Comparison of ENCODE assay signal across 8 cellular contexts in genomic region chr19:35740423-35741215, GRCh38. TPM values are rescaled to one million over a fixed set of nuclear protein-coding genes. Genes with fewer than 3 reads are reported as not detected.
A peak's percentile ranks its signal among the peaks of the same experiment; 100 is the strongest.
DNase-seq lines count a peak whose midpoint lies in the region; ATAC-seq and TF ChIP-seq lines count a peak whose summit lies in the region.

No MANE protein-coding gene starts in this region.

- H3K4me3 Mint-ChIP-seq in natural killer cell: peak overlapping the region; percentile 94

- H3K27ac Mint-ChIP-seq in natural killer cell: peak overlapping the region; percentile 96 to 99

- H3K9me3 ChIP-seq in DND-41 (ENCODE audit: insufficient read depth, low read length, severe bottlenecking) (no peaks in the 10 kb centered on the region), Karpas-422 (ENCODE audit: low read length) (no peaks in the 10 kb centered on the region), Peyer's patch (no peaks in the 10 kb centered on the region)

- intact Hi-C loops in natural killer cell (cut with micrococcal nuclease): loop anchor here (1.0 to 10.0 kb wide), 3 partner anchors 23 to 164 kb away; partner anchors contain the start of genes ARHGAP33, HCST, NFKBID and TYROBP

- peaks cover 28 to 54% of the 10 kb centered on the region in 2 donors for H3K4me1 Mint-ChIP-seq in natural killer cell

- peak overlapping the region; percentile 85 for H3K27ac ChIP-seq in DND-41 (ENCODE audit: low read length)
- peak overlapping the region; percentile 74 for H3K27ac ChIP-seq in Karpas-422 (ENCODE audit: low read length)
- peak overlapping the region; percentile 85 to 98 (median 90) for H3K27ac ChIP-seq in Peyer's patch

- TF ChIP-seq POLR2A in Peyer's patch (IDR thresholded peaks at IDR 0.05): peak; percentile 13 to 30

- H4K20me1 ChIP-seq in DND-41 (ENCODE audit: insufficient read depth, low read length) (0 out of 2 replicates have a peak, but pooled peaks cover 6% of the 10 kb centered on the region), Karpas-422 (ENCODE audit: insufficient read depth, low read depth, low read length) (no peaks in the 10 kb centered on the region)

- H3K4me1 ChIP-seq in DND-41 (ENCODE audit: insufficient read depth, low read length) (peaks cover 49% of the 10 kb centered on the region), Karpas-422 (ENCODE audit: low read length) (peaks cover 39% of the 10 kb centered on the region), Peyer's patch (peaks cover 0 to 26% (median 11%) of the 10 kb centered on the region in 4 donors)

- H3K36me3 Mint-ChIP-seq in natural killer cell: no peaks in the 10 kb centered on the region

- H3K4me3 ChIP-seq in DND-41 (ENCODE audit: low read depth in 1 of 2, low read length in 2 of 2): peak overlapping the region; percentile 77 to 88
- peak overlapping the region; percentile 90 for H3K4me3 ChIP-seq in Karpas-422 (ENCODE audit: low read length)
- peak overlapping the region; percentile 53 to 78 (median 66) for H3K4me3 ChIP-seq in Peyer's patch

- H2AFZ ChIP-seq in DND-41 (ENCODE audit: low read depth, low read length) (peak overlapping the region; percentile 96), Karpas-422 (ENCODE audit: low read length) (peak overlapping the region; percentile 77; the same call in 1 of the 2 replicates)

- H3K27me3 ChIP-seq in DND-41 (ENCODE audit: insufficient read depth, low read length, poor library complexity): no peaks in the 10 kb centered on the region
- no peaks in the 10 kb centered on the region for H3K27me3 ChIP-seq in Karpas-422 (ENCODE audit: low read length)
- H3K27me3 ChIP-seq in Peyer's patch: no peaks in the 10 kb centered on the region

- peak overlapping the region; percentile 68 for H3K9ac ChIP-seq in DND-41 (ENCODE audit: low read depth, low read length)
- H3K9ac ChIP-seq in Karpas-422 (ENCODE audit: low read length): peak overlapping the region; percentile 78

- TF ChIP-seq CTCF in DND-41 (IDR thresholded peaks at IDR 0.05; ENCODE audit: borderline replicate concordance, extremely low read depth, low read length, poor library complexity, severe bottlenecking) (peak; percentile 34), Peyer's patch (IDR thresholded peaks at IDR 0.05) (peak in 2 of 6 experiments; percentile 18 to 30), natural killer cell (IDR thresholded peaks at IDR 0.05) (peak; percentile 13)

- no peaks in the 10 kb centered on the region for H3K9me3 Mint-ChIP-seq in natural killer cell

- H3K4me2 ChIP-seq in DND-41 (ENCODE audit: insufficient read depth, low read length) (peak overlapping the region; percentile 99), Karpas-422 (ENCODE audit: low read depth, low read length, poor library complexity, severe bottlenecking) (peak overlapping the region; percentile 94)

- H3K9me2 ChIP-seq in Karpas-422 (replicated peaks; ENCODE audit: insufficient read depth, low read length): no peaks in the 10 kb centered on the region

- peaks cover 11% of the 10 kb centered on the region; the same call in 1 of the 2 replicates for H3K79me2 ChIP-seq in DND-41 (ENCODE audit: insufficient read depth, low read length)
- peaks cover 7% of the 10 kb centered on the region for H3K79me2 ChIP-seq in Karpas-422 (ENCODE audit: low read length)

- H3K36me3 ChIP-seq in DND-41 (ENCODE audit: insufficient read depth, low read length) (peaks cover 46% of the 10 kb centered on the region), Karpas-422 (ENCODE audit: insufficient read depth, low read length) (no peaks in the 10 kb centered on the region), Peyer's patch (peaks cover 0 to 40% (median 0%) of the 10 kb centered on the region in 3 donors)

- ATAC-seq in DND-41 (ENCODE audit: insufficient read depth, low read depth) (peak; percentile 79), GM21786 (IDR thresholded peaks at IDR 0.05; ENCODE audit: unreplicated experiment) (peak; percentile 47), natural killer cell (peak; percentile 66 to 84 (median 69))

- H3K27me3 Mint-ChIP-seq in natural killer cell (ENCODE audit: low read depth in 2 of 2): no peaks in the 10 kb centered on the region

- peak; percentile 98 for DNase-seq in DND-41
- DNase-seq in Karpas-422: peak; percentile 99
- DNase-seq in Peyer's patch: peak; percentile 98 to 100 (median 99)
- peak; percentile 93 for DNase-seq in activated T-helper 1 cell treated with Interleukin-2 at 50 U/mL for 16 hours (ENCODE audit: low read depth)
- DNase-seq in fibroblast of gingiva (ENCODE audit: low read depth): peak; percentile 97
- peak; percentile 91 for DNase-seq in natural killer cell
- peak; percentile 89 to 95 (median 91) for DNase-seq in stimulated activated naive CD4-positive, alpha-beta T cell (lab: John Stamatoyannopoulos, UW)

RNA-seq across cellular contexts. Expression of gene IGFLR1, which starts 1.6 kb away (rescaled TPM):
- total RNA-seq in Karpas-422 (2014; rRNA removed; shearing (Covaris generic); ENCODE audit: low replicate concordance): 1.5 and 15.2 TPM in 2 replicates
- total RNA-seq in Peyer's patch (10 to 100 TPM in 3 of 4 donors, 1 to 10 TPM in 1; 8.3 to 14.2 (median 12.3) TPM), natural killer cell (10 to 100 TPM; 57.7 to 75.6 (median 69.6) TPM)

RNA-seq across cellular contexts. Expression of gene U2AF1L4, which starts 4.6 kb away (rescaled TPM):
- total RNA-seq in Karpas-422 (2014; rRNA removed; shearing (Covaris generic); ENCODE audit: low replicate concordance): 31.7 and 50.4 TPM in 2 replicates
- total RNA-seq in Peyer's patch (10 to 100 TPM; 14.5 to 70.5 (median 34.6) TPM), natural killer cell (10 to 100 TPM; 63.7 to 78.2 (median 73.0) TPM)

RNA-seq across cellular contexts. Expression of gene PSENEN, which starts 4.8 kb away (rescaled TPM):
- total RNA-seq in Karpas-422 (2014; rRNA removed; shearing (Covaris generic); ENCODE audit: low replicate concordance): 47.7 and 112 TPM in 2 replicates
- total RNA-seq in Peyer's patch (10 to 100 TPM in 3 of 4 donors, 1 to 10 TPM in 1; 8.3 to 48.2 (median 40.6) TPM), natural killer cell (10 to 100 TPM; 38.5 to 45.0 (median 41.0) TPM)

RNA-seq across cellular contexts. Expression of gene LIN37, which starts 7.8 kb away (rescaled TPM):
- total RNA-seq in Karpas-422 (2014; rRNA removed; shearing (Covaris generic); ENCODE audit: low replicate concordance): 5.9 and 12.4 TPM in 2 replicates
- total RNA-seq in Peyer's patch (10 to 100 TPM; 11.6 to 30.5 (median 20.2) TPM), natural killer cell (10 to 100 TPM; 16.7 to 22.1 (median 18.2) TPM)

RNA-seq across cellular contexts. Expression of gene HSPB6, which starts 16.2 kb away (rescaled TPM):
- 0.18 and 1.5 TPM in 2 replicates for total RNA-seq in Karpas-422 (2014; rRNA removed; shearing (Covaris generic); ENCODE audit: low replicate concordance)
- total RNA-seq in Peyer's patch (10 to 100 TPM in 2 of 4 donors, 1 to 10 TPM in 2; 9.2 to 19.8 (median 13.6) TPM), natural killer cell (not detected)

Comparison
In these comparisons a context has a peak if more than half of its experiments do, and no peak if none do; other contexts are left out.
1. Peak in every context shown above with its lines: DNase-seq, ATAC-seq, H3K4me3 ChIP-seq and H3K27ac ChIP-seq.